14 cellular contexts compared by ENCODE assay signal in genomic region chr9:107154291-107154690, GRCh38.
DNase-seq lines count a peak whose midpoint lies in the region; ATAC-seq and TF ChIP-seq lines count a peak whose summit lies in the region.
"Had no signal": no experiment of that assay in that cellular context is flagged by ENCODE, and none has a peak within 500 bp of the region (broad histone marks: within the 10 kb centered on the region; RNA-seq: fewer than 3 reads in every experiment).

No MANE protein-coding gene starts in this region.

- peak overlapping the region; percentile 14 for H3K27ac ChIP-seq in caudate nucleus (ENCODE audit: low read depth, low read length)
- H3K27ac ChIP-seq in neural progenitor cell = no peak overlapping the region
- H3K27ac ChIP-seq in brain microvascular endothelial cell = no peak overlapping the region
- H3K27ac ChIP-seq in right lobe of liver = no peak overlapping the region
- H3K27ac ChIP-seq: BLaER1 had no signal

- peaks cover 8% of the 10 kb centered on the region for H3K9me3 Mint-ChIP-seq in neural progenitor cell

- no peak for TF ChIP-seq CTCF in neural progenitor cell (IDR thresholded peaks at IDR 0.05)
- TF ChIP-seq CTCF in brain microvascular endothelial cell (IDR thresholded peaks at IDR 0.05; ENCODE audit: low read depth, low read length, missing control alignments) = no peak
- no peak for TF ChIP-seq CTCF in right lobe of liver (IDR thresholded peaks at IDR 0.05)

- H3K4me2 ChIP-seq in neural progenitor cell = no peak overlapping the region
- H3K4me2 ChIP-seq: BLaER1 had no signal

- H3K36me3 ChIP-seq in neural progenitor cell (no peaks in the 10 kb centered on the region), brain microvascular endothelial cell (replicated peaks) (no peaks in the 10 kb centered on the region), right lobe of liver (no peaks in the 10 kb centered on the region)
- H3K36me3 ChIP-seq: BLaER1 had no signal

- no peaks in the 10 kb centered on the region for H3K36me3 Mint-ChIP-seq in neural progenitor cell

- whole genome bisulfite sequencing in right lobe of liver (ENCODE audit: insufficient coverage, low coverage, low lambda C conversion rate, missing lambda C conversion rate) = 63% methylated on average over 4 of the region's 4 CpGs

- no peaks in the 10 kb centered on the region for H3K79me2 ChIP-seq in neural progenitor cell (ENCODE audit: low read depth)

- no peak overlapping the region for H3K4me3 ChIP-seq in neural progenitor cell
- H3K4me3 ChIP-seq in brain microvascular endothelial cell (ENCODE audit: low read depth, low read length) = no peak overlapping the region
- no peak overlapping the region for H3K4me3 ChIP-seq in right lobe of liver
- H3K4me3 ChIP-seq: BLaER1 had no signal

- no peak overlapping the region for H3K4me3 Mint-ChIP-seq in neural progenitor cell

- H3K27ac Mint-ChIP-seq in neural progenitor cell = no peak overlapping the region

- intact Hi-C loops in right lobe of liver (cut with DNase I) = no loop called here

- peak overlapping the region; percentile 80 for H2AFZ ChIP-seq in neural progenitor cell (replicated peaks)

- no peaks in the 10 kb centered on the region for H4K20me1 ChIP-seq in neural progenitor cell (ENCODE audit: low read depth)
- H4K20me1 ChIP-seq: BLaER1 had no signal

- no peaks in the 10 kb centered on the region for H3F3A ChIP-seq in neural progenitor cell (ENCODE audit: low read depth)

- H3K27me3 Mint-ChIP-seq in neural progenitor cell (ENCODE audit: insufficient read depth, low read depth) = no peaks in the 10 kb centered on the region

- peak; percentile 48 for DNase-seq in NCI-H510A treated with DMSO at 0.1 percent for 48 hours (lab: John Stamatoyannopoulos, UW)
- DNase-seq in NCI-H510A (lab: John Stamatoyannopoulos, UW) = no peak
- DNase-seq in NCI-H2029 (lab: John Stamatoyannopoulos, UW) = peak; percentile 59
- DNase-seq in caudate nucleus (lab: John Stamatoyannopoulos, UW) = no peak
- no peak for DNase-seq in neural progenitor cell (ENCODE audit: low spot score)
- DNase-seq in kidney glomerular epithelial cell (lab: John Stamatoyannopoulos, UW) = no peak
- no peak for DNase-seq in brain microvascular endothelial cell
- DNase-seq in right lobe of liver = no peak
- DNase-seq: 8988T, AML-193, DMS53, GF-D8, H7 had no signal

- no peak for TF ChIP-seq POLR2A in right lobe of liver (IDR thresholded peaks at IDR 0.05)

- H3K9me3 ChIP-seq in neural progenitor cell (ENCODE audit: low read depth) (no peaks in the 10 kb centered on the region), right lobe of liver (no peaks in the 10 kb centered on the region)
- H3K9me3 ChIP-seq: BLaER1 had no signal

- no peak for ATAC-seq in right lobe of liver

- H3K27me3 ChIP-seq in neural progenitor cell = no peaks in the 10 kb centered on the region
- H3K27me3 ChIP-seq in brain microvascular endothelial cell (replicated peaks) = no peaks in the 10 kb centered on the region
- H3K27me3 ChIP-seq in right lobe of liver = no peaks in the 10 kb centered on the region
- H3K27me3 ChIP-seq: BLaER1 had no signal

- H3K4me1 ChIP-seq in neural progenitor cell (peaks cover 9% of the 10 kb centered on the region), right lobe of liver (no peaks in the 10 kb centered on the region)
- H3K4me1 ChIP-seq: BLaER1 had no signal

- H3K4me1 Mint-ChIP-seq in neural progenitor cell = no peaks in the 10 kb centered on the region

- in situ Hi-C loops in brain microvascular endothelial cell (cut with HindIII; ENCODE audit: low pct_ligation_motif_present, low sequenced_read_pairs) = no loop called here

- no peak overlapping the region for H3K9ac ChIP-seq in neural progenitor cell
- H3K9ac ChIP-seq: BLaER1 had no signal

Comparison
In these comparisons a context has a peak if more than half of its experiments do, and no peak if none do; other contexts are left out.
1. DNase-seq: peak in NCI-H510A treated with DMSO at 0.1 percent for 48 hours (single experiment) and NCI-H2029 (single experiment); none in NCI-H510A (single experiment), caudate nucleus (0 of 61), neural progenitor cell (single experiment), kidney glomerular epithelial cell (single experiment), brain microvascular endothelial cell (single experiment) and right lobe of liver (0 of 3).